In the genomic region with DNA sequence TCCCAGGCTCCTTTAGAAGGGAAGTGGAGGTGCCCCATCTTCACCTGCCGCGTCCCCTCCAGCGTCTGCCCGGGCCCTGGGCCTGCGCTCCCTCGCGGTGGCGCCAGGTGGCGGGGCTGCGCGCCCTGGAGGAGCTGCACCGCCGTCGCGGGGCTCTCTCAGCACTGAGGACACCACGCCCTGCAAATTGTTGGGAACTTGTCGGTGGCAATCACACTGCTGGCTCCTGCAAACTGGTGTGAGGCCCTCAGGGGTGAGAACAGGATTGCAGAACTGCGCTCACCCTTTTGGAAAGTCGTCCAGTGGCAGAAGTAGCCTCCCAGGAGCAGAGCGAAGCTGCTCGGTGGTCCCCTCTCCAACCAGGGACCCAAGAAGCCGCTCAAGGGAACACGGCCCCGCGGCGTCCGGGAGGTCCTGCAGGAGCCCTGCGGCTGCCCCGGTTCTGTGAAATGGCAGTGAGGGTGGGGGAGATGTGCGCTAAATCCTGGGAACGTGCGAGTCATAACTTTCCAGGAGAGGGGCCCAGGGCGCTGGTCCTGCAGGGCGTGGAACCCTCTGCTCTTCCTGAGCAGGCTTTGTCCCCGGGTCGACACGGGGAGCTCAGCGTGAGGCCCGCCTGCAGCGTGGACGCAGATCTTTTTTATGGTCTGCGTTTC, we compare ENCODE assay signal across 8 cellular contexts. TPM values are rescaled to one million over a fixed set of nuclear protein-coding genes. Genes with fewer than 3 reads are reported as not detected.
DNase-seq lines count a peak whose midpoint lies in the region; ATAC-seq and TF ChIP-seq lines count a peak whose summit lies in the region.

No MANE protein-coding gene starts in this region.

- in situ Hi-C loops in Caki2 (cut with HindIII; ENCODE audit: low pct_unique_long_range_greater_than_20kb, low sequenced_read_pairs), result no loop called here

- peak overlapping the region; percentile 74 to 79 for H3K4me3 ChIP-seq in testis

- DNase-seq in Caki2 (ENCODE audit: low read depth), result peak; percentile 79
- peak; percentile 76 for DNase-seq in HK-2 (ENCODE audit: unreplicated experiment)
- peak; percentile 82 for DNase-seq in RPMI7951 (ENCODE audit: low read depth)
- DNase-seq in activated gamma-delta T cell treated with anti-CD3 and anti-CD28 coated beads, Interleukin-2, amount 50 U/mL, for 16 hours (ENCODE audit: low read depth), result peak; percentile 20
- peak; percentile 50 for DNase-seq in globus pallidus (ENCODE audit: low spot score)
- no peak for DNase-seq in omental fat pad (ENCODE audit: low spot score)
- peak; percentile 81 for DNase-seq in testis

- whole genome bisulfite sequencing in testis, 2 donors, result 1% methylated on average over 14 to 42 of the region's 42 CpGs

- no peaks in the 10 kb centered on the region for H3K36me3 ChIP-seq in testis (ENCODE audit: low read depth, missing control alignments)

- H3K4me1 ChIP-seq in testis, result peaks cover 25% of the 10 kb centered on the region

- peak; percentile 64 for ATAC-seq in GM19452 (IDR thresholded peaks at IDR 0.05; ENCODE audit: unreplicated experiment)
- ATAC-seq in omental fat pad (ENCODE audit: low FRiP score), result peak; percentile 57

- no peaks in the 10 kb centered on the region for H3K9me3 ChIP-seq in testis

- H3K27ac ChIP-seq in testis, result peak overlapping the region; percentile 78 to 88

- no peak for TF ChIP-seq POLR2A in testis (IDR thresholded peaks at IDR 0.05)

- no peaks in the 10 kb centered on the region for H3K27me3 ChIP-seq in testis

- intact Hi-C loops in testis (cut with DNase I; ENCODE audit: low total_unique reads), result loop anchor here (10.0 kb wide), 1 partner anchor 87 kb away; no protein-coding TSS in a partner anchor

- TF ChIP-seq CTCF in omental fat pad (IDR thresholded peaks at IDR 0.05), result peak in 1 of 3 donors; percentile 84
- TF ChIP-seq CTCF in testis (IDR thresholded peaks at IDR 0.05), result peak; percentile 83 to 84 (median 83)

RNA-seq across cellular contexts. Expression of a gene that starts 1.0 kb away (rescaled TPM):
- 9.2 and 9.8 TPM in 2 replicates for total RNA-seq in Caki2 (2014; rRNA removed; shearing (Covaris generic); ENCODE audit: low replicate concordance)
- 5.0 and 10.8 TPM in 2 replicates for total RNA-seq in RPMI7951 (2014; rRNA removed; shearing (Covaris generic))
- total RNA-seq in omental fat pad, result 10 to 100 TPM in 3 of 4 donors, 1 to 10 TPM in 1; 9.4 to 35.5 (median 16.9) TPM
- 10 to 100 TPM; 18.8 to 24.6 TPM for total RNA-seq in testis
- 23.0 TPM for polyA plus RNA-seq in testis (ENCODE audit: insufficient read depth, low read depth, low replicate concordance)

RNA-seq across cellular contexts. Expression of a gene that starts 38.5 kb away (rescaled TPM):
- total RNA-seq in Caki2 (2014; rRNA removed; shearing (Covaris generic); ENCODE audit: low replicate concordance), result 130 and 141 TPM in 2 replicates
- total RNA-seq in RPMI7951 (2014; rRNA removed; shearing (Covaris generic)), result 158 and 217 TPM in 2 replicates
- 1,000 to 10,000 TPM in 1 of 4 donors, 100 to 1,000 TPM in 2, 10 to 100 TPM in 1; 61.3 to 1,088 (median 519) TPM for total RNA-seq in omental fat pad
- 10 to 100 TPM; 42.5 to 69.9 TPM for total RNA-seq in testis
- polyA plus RNA-seq in testis (ENCODE audit: insufficient read depth, low read depth, low replicate concordance), result 29.5 TPM
